ENCODE assay signal across 8 cellular contexts in genomic region chr19:48637948-48638830, GRCh38. TPM values are rescaled to one million over a fixed set of nuclear protein-coding genes. Genes with fewer than 3 reads are reported as not detected.
A peak's percentile ranks its signal among the peaks of the same experiment; 100 is the strongest.
DNase-seq lines count a peak whose midpoint lies in the region; ATAC-seq and TF ChIP-seq lines count a peak whose summit lies in the region.

No MANE protein-coding gene starts in this region.

- no peaks in the 10 kb centered on the region for H3K27me3 ChIP-seq in A673 (replicated peaks; ENCODE audit: insufficient read depth, low read depth, low read length, poor library complexity)

- ATAC-seq in GM18520 (IDR thresholded peaks at IDR 0.05; ENCODE audit: unreplicated experiment) (peak; percentile 8), HG03159 (IDR thresholded peaks at IDR 0.05; ENCODE audit: unreplicated experiment) (peak; percentile 20)
- peak; percentile 33 to 38 for ATAC-seq in activated CD4-positive, CD25-positive, alpha-beta regulatory T cell treated with anti-CD3 and anti-CD28 coated beads, Interleukin-2, amount 50 U/mL, for 24 hours

- H3K36me3 ChIP-seq in A673 (ENCODE audit: insufficient read depth, low read length, poor library complexity, severe bottlenecking), result peaks cover 3% of the 10 kb centered on the region

- peak overlapping the region; percentile 41 for H3K4me3 ChIP-seq in A673 (ENCODE audit: low read depth, low read length, poor library complexity, severe bottlenecking)

- DNase-seq in A673 (ENCODE audit: low spot score), result peak; percentile 96
- peak; percentile 82 for DNase-seq in NCI-H345 (lab: John Stamatoyannopoulos, UW)
- peak; percentile 91 for DNase-seq in cerebellum (ENCODE audit: low spot score)
- peak; percentile 82 for DNase-seq in kidney glomerular epithelial cell (lab: John Stamatoyannopoulos, UW)
- DNase-seq in stimulated activated CD4-positive, alpha-beta T cell treated with anti-CD3 and anti-CD28 coated beads, Interleukin-15, amount 100 ng/mL, for 24 hours, result peak; percentile 78

- intact Hi-C loops in A673 (cut with micrococcal nuclease; ENCODE audit: unreplicated experiment), result no loop called here

- peak overlapping the region; percentile 94 for H3K27ac ChIP-seq in A673 (ENCODE audit: low read depth, low read length, poor library complexity, severe bottlenecking)

- CTCF ChIA-PET in A673 (lab: Charles Lee), result interaction anchor here (0.5 kb wide), 1 partner anchor 72 kb away, joined by 8 read pairs; no protein-coding TSS in a partner anchor

- no TSS peak for BruUV-seq in A673 (replicated peaks; lab: Mats Ljungman, UMichigan)

- TF ChIP-seq CTCF in A673 (conservative IDR thresholded peaks at IDR 0.05; ENCODE audit: low read depth, low read length), result peak; percentile 47

- peaks cover 28% of the 10 kb centered on the region for H3K4me1 ChIP-seq in A673 (ENCODE audit: insufficient read depth, low read length, poor library complexity, severe bottlenecking)

- no peaks in the 10 kb centered on the region for H3K9me3 ChIP-seq in A673 (ENCODE audit: low read depth, low read length, poor library complexity, severe bottlenecking)

- POLR2A ChIA-PET in A673 (lab: Charles Lee; ENCODE audit: low non-redundant PET), result no interaction called here

RNA-seq across cellular contexts. Expression of gene DBP, which starts 1.0 kb away (rescaled TPM):
- total RNA-seq in A673 (2021), result 14.2 and 22.1 TPM in 2 replicates
- 3.2 TPM for total RNA-seq in cerebellum

RNA-seq across cellular contexts. Expression of gene CA11, which starts 7.8 kb away (rescaled TPM):
- total RNA-seq in A673 (2021) (36.8 and 38.2 TPM in 2 replicates), cerebellum (13.6 TPM)

RNA-seq across cellular contexts. Expression of gene SPHK2, which starts 18.9 kb away (rescaled TPM):
- total RNA-seq in A673 (2021), result 38.8 and 43.0 TPM in 2 replicates
- total RNA-seq in cerebellum, result 9.8 TPM

RNA-seq across cellular contexts. Expression of gene RPL18, which starts 19.2 kb away (rescaled TPM):
- total RNA-seq in A673 (2021), result 1,417 and 1,448 TPM in 2 replicates
- 670 TPM for total RNA-seq in cerebellum

RNA-seq across cellular contexts. Expression of gene FAM83E, which starts 23.3 kb away (rescaled TPM):
- total RNA-seq in A673 (2021) (5.5 and 6.1 TPM in 2 replicates), cerebellum (not detected)

Comparison
In these comparisons a context has a peak if more than half of its experiments do, and no peak if none do; other contexts are left out.
1. Peak in every context shown above with its lines: DNase-seq, ATAC-seq, H3K4me3 ChIP-seq and H3K27ac ChIP-seq.